In genomic region chr11:94910779-94911178, GRCh38 we compare ENCODE assay signal across 17 cellular contexts.
A peak's percentile ranks its signal among the peaks of the same experiment; 100 is the strongest.
DNase-seq lines count a peak whose midpoint lies in the region; ATAC-seq and TF ChIP-seq lines count a peak whose summit lies in the region.
"Had no signal": no experiment of that assay in that cellular context is flagged by ENCODE, and none has a peak within 500 bp of the region (broad histone marks: within the 10 kb centered on the region; RNA-seq: fewer than 3 reads in every experiment).

No MANE protein-coding gene starts in this region.

- H4K20me1 ChIP-seq in smooth muscle cell (ENCODE audit: low read depth): no peaks in the 10 kb centered on the region

- no peaks in the 10 kb centered on the region for H3K79me2 ChIP-seq in smooth muscle cell (ENCODE audit: low read depth)

- H3K4me2 ChIP-seq in smooth muscle cell: peak overlapping the region; percentile 74
- H3K4me2 ChIP-seq: KMS-11 had no signal

- H3K4me3 Mint-ChIP-seq in activated naive CD8-positive, alpha-beta T cell treated with anti-CD3 and anti-CD28 coated beads for 36 hours: no peak overlapping the region
- no peak overlapping the region for H3K4me3 Mint-ChIP-seq in activated CD4-positive, alpha-beta T cell treated with anti-CD3 and anti-CD28 coated beads for 36 hours
- no peak overlapping the region for H3K4me3 Mint-ChIP-seq in CD8-positive, alpha-beta T cell
- H3K4me3 Mint-ChIP-seq: activated naive CD4-positive, alpha-beta T cell treated with anti-CD3 and anti-CD28 coated beads for 36 hours; activated T-cell treated with anti-CD3 and anti-CD28 coated beads, Interleukin-2, amount 50 U/mL, for 4 hours; naive thymus-derived CD8-positive, alpha-beta T cell had no signal

- H2AFZ ChIP-seq in smooth muscle cell (ENCODE audit: low read depth): no peak overlapping the region

- H3K4me1 Mint-ChIP-seq in activated naive CD8-positive, alpha-beta T cell treated with anti-CD3 and anti-CD28 coated beads for 36 hours: no peaks in the 10 kb centered on the region
- no peaks in the 10 kb centered on the region for H3K4me1 Mint-ChIP-seq in activated CD4-positive, alpha-beta T cell treated with anti-CD3 and anti-CD28 coated beads for 36 hours
- no peaks in the 10 kb centered on the region for H3K4me1 Mint-ChIP-seq in CD8-positive, alpha-beta T cell (ENCODE audit: low read depth)

- WGBS in smooth muscle cell (ENCODE audit: low lambda C conversion rate): 2% methylated on average over 1 of the region's 1 CpG

- POLR2A ChIA-PET in BJ (lab: Charles Lee): no interaction called here
- POLR2A ChIA-PET in activated CD4-positive, alpha-beta T cell treated with anti-CD3 and anti-CD28 coated beads for 36 hours (lab: Charles Lee): no interaction called here
- POLR2A ChIA-PET in CD8-positive, alpha-beta T cell (lab: Charles Lee): no interaction called here

- peaks cover under 1% of the 10 kb centered on the region for H3K9me3 ChIP-seq in adipocyte (ENCODE audit: control insufficient read depth, low read length)
- H3K9me3 ChIP-seq in smooth muscle cell (replicated peaks; ENCODE audit: low read depth): no peaks in the 10 kb centered on the region
- H3K9me3 ChIP-seq in CD8-positive, alpha-beta T cell (ENCODE audit: low read length): no peaks in the 10 kb centered on the region
- H3K9me3 ChIP-seq: body of pancreas, Caco-2, right atrium auricular region had no signal

- H3K4me3 ChIP-seq in BJ (ENCODE audit: low read depth, low read length): no peak overlapping the region
- H3K4me3 ChIP-seq in adipocyte (ENCODE audit: low read length): no peak overlapping the region
- H3K4me3 ChIP-seq in fibroblast of mammary gland (ENCODE audit: control insufficient read depth, low read depth, low read length): no peak overlapping the region
- no peak overlapping the region for H3K4me3 ChIP-seq in smooth muscle cell
- H3K4me3 ChIP-seq in CD8-positive, alpha-beta T cell (ENCODE audit: low read depth, low read length): no peak overlapping the region
- H3K4me3 ChIP-seq: body of pancreas, right atrium auricular region had no signal

- TF ChIP-seq CTCF in BJ (IDR thresholded peaks at IDR 0.05; ENCODE audit: insufficient read depth, low read depth, low read length) (no peak), fibroblast of mammary gland (conservative IDR thresholded peaks at IDR 0.05; ENCODE audit: control insufficient read depth, insufficient read depth, low read depth, low read length) (no peak), smooth muscle cell (IDR thresholded peaks at IDR 0.05; ENCODE audit: borderline replicate concordance, insufficient read depth, poor library complexity, severe bottlenecking) (no peak)
- TF ChIP-seq CTCF in CD8-positive, alpha-beta T cell (IDR thresholded peaks at IDR 0.05): no peak

- H3K27me3 ChIP-seq in BJ (ENCODE audit: control insufficient read depth, insufficient read depth, low read length): no peaks in the 10 kb centered on the region
- H3K27me3 ChIP-seq in adipocyte (replicated peaks; ENCODE audit: control insufficient read depth, insufficient read depth, low read length): no peaks in the 10 kb centered on the region
- H3K27me3 ChIP-seq in smooth muscle cell (ENCODE audit: low read depth): no peaks in the 10 kb centered on the region
- no peaks in the 10 kb centered on the region for H3K27me3 ChIP-seq in CD8-positive, alpha-beta T cell (ENCODE audit: insufficient read depth, low read length)
- H3K27me3 ChIP-seq: body of pancreas, right atrium auricular region had no signal

- DNase-seq in BJ (ENCODE audit: low read depth) (peak; percentile 85), adipocyte (ENCODE audit: low read depth) (peak; percentile 85), fibroblast of mammary gland (ENCODE audit: low read depth) (peak; percentile 87), smooth muscle cell (lab: John Stamatoyannopoulos, UW; ENCODE audit: unreplicated experiment) (no peak)
- DNase-seq in activated naive CD8-positive, alpha-beta T cell treated with anti-CD3 and anti-CD28 coated beads for 36 hours: no peak
- no peak for DNase-seq in activated CD4-positive, alpha-beta T cell treated with anti-CD3 and anti-CD28 coated beads for 36 hours
- no peak for DNase-seq in CD8-positive, alpha-beta T cell
- DNase-seq: activated naive CD4-positive, alpha-beta T cell treated with anti-CD3 and anti-CD28 coated beads for 36 hours; activated T-cell treated with anti-CD3 and anti-CD28 coated beads, Interleukin-2, amount 50 U/mL, for 4 hours; body of pancreas; Caco-2; mesendoderm; naive thymus-derived CD8-positive, alpha-beta T cell; NCI-H1694 treated with DMSO at 0.1 percent for 48 hours had no signal

- intact Hi-C loops in activated CD4-positive, alpha-beta T cell treated with anti-CD3 and anti-CD28 coated beads for 36 hours (cut with DNase I, micrococcal nuclease): no loop called here
- intact Hi-C loops in CD8-positive, alpha-beta T cell (cut with DNase I, micrococcal nuclease): no loop called here

- no peak for ATAC-seq in activated CD4-positive, alpha-beta T cell treated with anti-CD3 and anti-CD28 coated beads for 36 hours
- no peak for ATAC-seq in GM18867 (IDR thresholded peaks at IDR 0.05; ENCODE audit: unreplicated experiment)
- no peak for ATAC-seq in CD8-positive, alpha-beta T cell
- ATAC-seq: activated T-cell treated with anti-CD3 and anti-CD28 coated beads, Interleukin-2, amount 50 U/mL, for 4 hours; body of pancreas; naive thymus-derived CD8-positive, alpha-beta T cell had no signal

- no peaks in the 10 kb centered on the region for H3K36me3 Mint-ChIP-seq in activated naive CD8-positive, alpha-beta T cell treated with anti-CD3 and anti-CD28 coated beads for 36 hours
- H3K36me3 Mint-ChIP-seq in activated CD4-positive, alpha-beta T cell treated with anti-CD3 and anti-CD28 coated beads for 36 hours (ENCODE audit: low read depth): no peaks in the 10 kb centered on the region
- H3K36me3 Mint-ChIP-seq in CD8-positive, alpha-beta T cell: peaks cover 2% of the 10 kb centered on the region

- peaks cover 21% of the 10 kb centered on the region for H3F3A ChIP-seq in smooth muscle cell (ENCODE audit: low read depth)

- H3K9ac ChIP-seq in adipocyte (ENCODE audit: low read length): no peak overlapping the region
- H3K9ac ChIP-seq in smooth muscle cell (ENCODE audit: low read depth): peak overlapping the region; percentile 74
- H3K9ac ChIP-seq: KMS-11 had no signal

- peaks cover 6% of the 10 kb centered on the region for H3K4me1 ChIP-seq in adipocyte (ENCODE audit: control insufficient read depth, insufficient read depth, low read length)
- H3K4me1 ChIP-seq in smooth muscle cell (ENCODE audit: low read depth): peaks cover 4% of the 10 kb centered on the region
- no peaks in the 10 kb centered on the region for H3K4me1 ChIP-seq in CD8-positive, alpha-beta T cell (ENCODE audit: insufficient read depth, low read length)
- H3K4me1 ChIP-seq: body of pancreas, right atrium auricular region had no signal

- CTCF ChIA-PET in BJ (lab: Yijun Ruan, JAX): interaction anchor here (0.6 to 1.8 kb wide), 7 partner anchors 9 to 1515 kb away, joined by 3 to 8 read pairs (median 3); no protein-coding TSS in a partner anchor
- CTCF ChIA-PET in activated CD4-positive, alpha-beta T cell treated with anti-CD3 and anti-CD28 coated beads for 36 hours (lab: Charles Lee): interaction anchor here (1.2 kb wide), 1 partner anchor 13 kb away, joined by 5 read pairs; no protein-coding TSS in a partner anchor
- CTCF ChIA-PET in CD8-positive, alpha-beta T cell (lab: Charles Lee): interaction anchor here (0.9 kb wide), 1 partner anchor 13 kb away, joined by 3 read pairs; no protein-coding TSS in a partner anchor

- no peaks in the 10 kb centered on the region for H3K9me3 Mint-ChIP-seq in activated naive CD8-positive, alpha-beta T cell treated with anti-CD3 and anti-CD28 coated beads for 36 hours
- no peaks in the 10 kb centered on the region for H3K9me3 Mint-ChIP-seq in activated CD4-positive, alpha-beta T cell treated with anti-CD3 and anti-CD28 coated beads for 36 hours (ENCODE audit: low read depth)
- H3K9me3 Mint-ChIP-seq in CD8-positive, alpha-beta T cell: no peaks in the 10 kb centered on the region
- H3K9me3 Mint-ChIP-seq: activated naive CD4-positive, alpha-beta T cell treated with anti-CD3 and anti-CD28 coated beads for 36 hours had no signal

- no peaks in the 10 kb centered on the region for H3K27me3 Mint-ChIP-seq in activated naive CD8-positive, alpha-beta T cell treated with anti-CD3 and anti-CD28 coated beads for 36 hours
- no peaks in the 10 kb centered on the region for H3K27me3 Mint-ChIP-seq in activated CD4-positive, alpha-beta T cell treated with anti-CD3 and anti-CD28 coated beads for 36 hours
- H3K27me3 Mint-ChIP-seq in CD8-positive, alpha-beta T cell (ENCODE audit: low read depth): no peaks in the 10 kb centered on the region

- H3K36me3 ChIP-seq in BJ (ENCODE audit: control insufficient read depth, insufficient read depth, low read length) (no peaks in the 10 kb centered on the region), adipocyte (ENCODE audit: control insufficient read depth, insufficient read depth, low read length, severe bottlenecking) (peaks cover 17% of the 10 kb centered on the region), smooth muscle cell (ENCODE audit: low read depth) (no peaks in the 10 kb centered on the region)
- no peaks in the 10 kb centered on the region for H3K36me3 ChIP-seq in CD8-positive, alpha-beta T cell (ENCODE audit: insufficient read depth, low read length)
- H3K36me3 ChIP-seq: right atrium auricular region had no signal

- H3K27ac Mint-ChIP-seq in activated naive CD8-positive, alpha-beta T cell treated with anti-CD3 and anti-CD28 coated beads for 36 hours: no peak overlapping the region
- no peak overlapping the region for H3K27ac Mint-ChIP-seq in activated CD4-positive, alpha-beta T cell treated with anti-CD3 and anti-CD28 coated beads for 36 hours
- no peak overlapping the region for H3K27ac Mint-ChIP-seq in CD8-positive, alpha-beta T cell
- H3K27ac Mint-ChIP-seq: activated naive CD4-positive, alpha-beta T cell treated with anti-CD3 and anti-CD28 coated beads for 36 hours; naive thymus-derived CD8-positive, alpha-beta T cell had no signal

- H3K27ac ChIP-seq in smooth muscle cell (ENCODE audit: low read depth): peak overlapping the region; percentile 98
- H3K27ac ChIP-seq in CD8-positive, alpha-beta T cell (ENCODE audit: low read depth, low read length): no peak overlapping the region
- H3K27ac ChIP-seq: body of pancreas, KMS-11, right atrium auricular region had no signal

Comparison
In these comparisons a context has a peak if more than half of its experiments do, and no peak if none do; other contexts are left out.
1. DNase-seq: peak in BJ (single experiment), adipocyte (single experiment) and fibroblast of mammary gland (single experiment); none in smooth muscle cell (single experiment), activated naive CD8-positive, alpha-beta T cell treated with anti-CD3 and anti-CD28 coated beads for 36 hours (single experiment), activated CD4-positive, alpha-beta T cell treated with anti-CD3 and anti-CD28 coated beads for 36 hours (single experiment) and CD8-positive, alpha-beta T cell (0 of 7).